ENCODE assay signal across 22 cellular contexts in the genomic region with DNA sequence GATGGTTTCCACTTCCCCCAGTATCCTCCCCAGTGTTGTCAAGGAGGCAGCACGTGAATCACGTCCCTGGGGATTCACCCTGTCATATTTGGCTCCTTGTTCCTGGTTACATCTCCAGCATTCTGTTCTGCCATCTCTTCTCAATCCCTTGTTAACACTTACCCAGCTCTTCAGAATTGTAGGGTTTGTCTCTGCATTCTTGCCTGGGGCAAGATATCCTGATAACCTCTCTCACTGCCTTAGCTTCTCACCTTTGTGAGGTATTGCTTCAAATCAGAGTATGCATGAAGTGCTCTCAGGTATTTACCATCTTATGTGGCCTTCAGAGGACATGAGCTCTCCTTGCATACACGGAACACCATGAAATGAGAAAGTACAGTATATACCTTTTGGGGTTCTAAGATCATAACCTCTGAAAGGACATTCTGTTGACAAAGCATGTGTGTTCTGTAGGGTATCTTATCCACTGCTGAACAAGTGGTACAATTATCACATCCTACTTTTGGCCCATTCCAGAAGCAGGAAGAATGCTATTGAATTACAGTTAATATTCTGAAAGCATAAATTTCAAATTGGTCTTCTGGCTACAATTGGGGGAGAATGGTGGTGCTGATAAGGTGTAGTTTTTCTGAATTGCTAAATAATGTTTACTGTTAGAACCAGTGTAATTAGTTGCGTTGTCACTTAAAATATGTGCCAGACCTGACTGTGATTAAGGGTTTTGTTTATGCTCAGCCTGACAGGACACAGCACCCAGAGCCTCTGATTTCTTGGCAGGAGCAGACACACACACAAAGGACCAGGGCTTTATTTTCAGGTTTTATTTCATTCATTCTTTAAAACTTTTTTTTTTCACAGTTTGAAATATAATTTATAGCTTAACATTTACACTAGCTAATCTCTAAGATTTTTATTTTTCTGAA. TPM values are rescaled to one million over a fixed set of nuclear protein-coding genes. Genes with fewer than 3 reads are reported as not detected.
DNase-seq lines count a peak whose midpoint lies in the region; ATAC-seq and TF ChIP-seq lines count a peak whose summit lies in the region.
"Had no signal": no experiment of that assay in that cellular context is flagged by ENCODE, and none has a peak within 500 bp of the region (broad histone marks: within the 10 kb centered on the region; RNA-seq: fewer than 3 reads in every experiment).

No MANE protein-coding gene starts in this region.

- H3K4me3 ChIP-seq in right atrium auricular region = no peak overlapping the region
- no peak overlapping the region for H3K4me3 ChIP-seq in Panc1 (ENCODE audit: low read depth in 2 of 2, low read length in 2 of 2)
- H3K4me3 ChIP-seq: ascending aorta, coronary artery, right lobe of liver, tibial nerve had no signal

- CTCF ChIA-PET in Panc1 (lab: Charles Lee) = interaction anchor here (0.6 kb wide), 1 partner anchor 689 kb away, joined by 8 read pairs; no protein-coding TSS in a partner anchor

- TF ChIP-seq CTCF in right atrium auricular region (IDR thresholded peaks at IDR 0.05) = no peak
- no peak for TF ChIP-seq CTCF in Panc1 (IDR thresholded peaks at IDR 0.05)

- no peaks in the 10 kb centered on the region for H3K27me3 ChIP-seq in right atrium auricular region
- no peaks in the 10 kb centered on the region for H3K27me3 ChIP-seq in Panc1 (ENCODE audit: control insufficient read depth, insufficient read depth, low read length)
- H3K27me3 ChIP-seq: ascending aorta, right lobe of liver, tibial nerve had no signal

- H3K27ac ChIP-seq in right atrium auricular region (no peak overlapping the region), Panc1 (ENCODE audit: low read length) (no peak overlapping the region)
- H3K27ac ChIP-seq: ascending aorta, coronary artery, KMS-11, right lobe of liver, tibial nerve had no signal

- H3K9me3 ChIP-seq in right atrium auricular region (no peaks in the 10 kb centered on the region), Panc1 (ENCODE audit: control insufficient read depth, insufficient read depth, low read depth, low read length) (no peaks in the 10 kb centered on the region)
- H3K9me3 ChIP-seq: ascending aorta, right lobe of liver, tibial nerve had no signal

- H3K4me1 ChIP-seq in right atrium auricular region (peaks cover 0 to 9% of the 10 kb centered on the region in 2 donors), Panc1 (ENCODE audit: control insufficient read depth, insufficient read depth, low read length) (no peaks in the 10 kb centered on the region)
- H3K4me1 ChIP-seq: ascending aorta, right lobe of liver, tibial nerve had no signal

- BruUV-seq in Panc1 (replicated peaks; lab: Mats Ljungman, UMichigan) = no TSS peak

- POLR2A ChIA-PET in Panc1 (lab: Charles Lee) = no interaction called here

- in situ Hi-C loops in Panc1 (cut with HindIII; ENCODE audit: low pct_unique_long_range_greater_than_20kb, low sequenced_read_pairs) = no loop called here

- DNase-seq in Right ventricle myocardium superior (no peak), right atrium auricular region (ENCODE audit: low spot score) (no peak), Panc1 (ENCODE audit: low read depth, low spot score) (no peak), left ventricle myocardium superior (no peak), DMS53 (lab: John Stamatoyannopoulos, UW) (no peak)
- DNase-seq: activated CD4-positive, alpha-beta T cell treated with anti-CD3 and anti-CD28 coated beads, Interleukin-2, amount 50 U/mL, for 4 hours; activated naive CD4-positive, alpha-beta T cell; activated T-cell treated with anti-CD3 and anti-CD28 coated beads for 4 hours; left cardiac atrium; NCI-H226; NK-92 treated with Interleukin-12 subunit alpha and Interleukin-12 subunit beta, amount 100 ng/mL, for 24 hours; right lobe of liver; stimulated activated naive CD4-positive, alpha-beta T cell treated with Interleukin-2 at 50 U/mL for 16 hours; T-helper 1 cell had no signal

- H3K36me3 ChIP-seq in right atrium auricular region = peaks cover 18% of the 10 kb centered on the region
- peaks cover 8% of the 10 kb centered on the region for H3K36me3 ChIP-seq in Panc1 (ENCODE audit: control insufficient read depth, insufficient read depth, low read length)

- peak; percentile 74 for ATAC-seq in Right ventricle myocardium superior (ENCODE audit: poor library complexity)
- ATAC-seq in Panc1 = peak; percentile 25; the same call in 1 of the 2 replicates
- peak; percentile 74 for ATAC-seq in left ventricle myocardium superior
- ATAC-seq in GM21619 (IDR thresholded peaks at IDR 0.05; ENCODE audit: unreplicated experiment) = no peak
- ATAC-seq in GM21447 (IDR thresholded peaks at IDR 0.05; ENCODE audit: unreplicated experiment) = no peak
- no peak for ATAC-seq in GM21367 (IDR thresholded peaks at IDR 0.05; ENCODE audit: unreplicated experiment)
- ATAC-seq: right lobe of liver had no signal

- intact Hi-C loops in Right ventricle myocardium superior (cut with DNase I) (no loop called here), Panc1 (cut with micrococcal nuclease; ENCODE audit: unreplicated experiment) (no loop called here), left ventricle myocardium superior (cut with micrococcal nuclease) (no loop called here)

RNA-seq across cellular contexts. Expression of gene VSTM5, which starts 32.7 kb away (rescaled TPM):
- total RNA-seq in Right ventricle myocardium superior (not detected), right atrium auricular region (not detected), Panc1 (2021; ENCODE audit: unreplicated experiment) (not detected), left ventricle myocardium superior (not detected)
- 0.07 TPM for polyA plus RNA-seq in Panc1 (2012; ENCODE audit: insufficient read length)
- total RNA-seq: ascending aorta, mononuclear cell, right lobe of liver had no signal

RNA-seq across cellular contexts. Expression of gene MED17, which starts 33.6 kb away (rescaled TPM):
- total RNA-seq in Right ventricle myocardium superior = 15.3 TPM
- total RNA-seq in right atrium auricular region = 10 to 100 TPM; 15.9 to 16.4 TPM
- 52.4 TPM for total RNA-seq in Panc1 (2021; ENCODE audit: unreplicated experiment)
- polyA plus RNA-seq in Panc1 (2012; ENCODE audit: insufficient read length) = 53.1 TPM
- 20.3 TPM for total RNA-seq in left ventricle myocardium superior

Comparison
In these comparisons a context has a peak if more than half of its experiments do, and no peak if none do; other contexts are left out.
1. ATAC-seq: peak in Right ventricle myocardium superior (single experiment), Panc1 (single experiment) and left ventricle myocardium superior (single experiment); none in GM21619 (single experiment), GM21447 (single experiment) and GM21367 (single experiment).